In the genomic region with DNA sequence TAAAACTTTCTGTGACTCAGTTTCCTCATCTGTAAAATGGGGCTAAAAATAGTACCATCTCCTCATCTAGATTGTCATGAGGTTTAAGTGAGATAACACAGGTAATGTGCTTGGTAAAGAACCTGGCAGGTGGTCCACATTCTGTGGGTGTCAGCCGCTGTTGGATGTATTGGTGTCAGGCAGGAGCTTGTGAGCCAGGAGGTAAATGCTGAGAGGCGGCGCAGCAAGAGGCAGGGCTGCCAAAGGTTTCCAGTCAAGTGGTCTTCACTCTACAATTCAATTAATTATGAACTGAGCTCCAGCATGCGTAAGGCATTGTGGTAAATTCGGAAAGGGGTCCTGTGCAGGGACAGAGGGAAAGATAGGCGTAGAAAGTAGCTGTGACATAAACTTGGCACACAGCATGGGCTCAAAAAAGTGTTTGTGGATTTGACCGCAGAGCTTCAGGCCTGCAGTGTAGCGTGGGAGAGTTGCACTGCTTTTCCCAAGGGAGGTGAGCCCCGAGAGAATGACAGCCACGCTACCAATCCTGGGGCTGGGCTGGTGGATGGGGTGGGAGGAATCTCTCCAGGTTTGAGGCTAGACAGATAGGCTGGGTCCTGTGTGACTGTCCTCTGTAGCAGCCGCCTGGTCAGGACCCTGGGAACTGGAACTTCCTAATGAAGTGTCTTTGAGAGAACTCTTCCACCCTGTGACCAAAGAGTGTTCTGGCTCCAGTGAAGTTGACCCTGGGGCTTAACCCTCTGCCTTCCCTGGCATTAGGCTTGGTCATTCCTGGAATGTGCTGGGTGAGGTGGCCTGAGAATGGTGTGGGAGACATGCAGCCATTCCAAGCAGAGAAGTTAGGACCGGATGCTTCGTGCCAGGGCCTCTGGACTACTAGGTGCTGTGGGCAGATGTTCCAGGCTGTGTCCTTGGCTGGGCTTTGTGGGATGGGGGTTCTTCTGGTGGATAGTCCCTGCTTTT, we compare ENCODE assay signal across 17 cellular contexts.
A peak's percentile ranks its signal among the peaks of the same experiment; 100 is the strongest.
DNase-seq lines count a peak whose midpoint lies in the region; ATAC-seq and TF ChIP-seq lines count a peak whose summit lies in the region.
"Had no signal": no experiment of that assay in that cellular context is flagged by ENCODE, and none has a peak within 500 bp of the region (broad histone marks: within the 10 kb centered on the region; RNA-seq: fewer than 3 reads in every experiment).

No MANE protein-coding gene starts in this region.

- no peaks in the 10 kb centered on the region for H3K36me3 ChIP-seq in thoracic aorta
- no peaks in the 10 kb centered on the region; the same call in 1 of the 2 replicates for H3K36me3 ChIP-seq in SJCRH30
- H3K36me3 ChIP-seq: adrenal gland, neutrophil had no signal

- ATAC-seq in thoracic aorta (ENCODE audit: insufficient number of reproducible peaks, low FRiP score, low read depth), result no peak
- ATAC-seq in HG03439 (IDR thresholded peaks at IDR 0.05; ENCODE audit: unreplicated experiment), result no peak
- ATAC-seq: left lobe of liver had no signal

- TF ChIP-seq CTCF in thoracic aorta (IDR thresholded peaks at IDR 0.05), result no peak

- H3K27me3 ChIP-seq in layer of hippocampus (ENCODE audit: control insufficient read depth, insufficient read depth, low read length), result peaks cover 2% of the 10 kb centered on the region
- no peaks in the 10 kb centered on the region for H3K27me3 ChIP-seq in thoracic aorta (replicated peaks; ENCODE audit: insufficient read depth)
- H3K27me3 ChIP-seq in SJCRH30, result no peaks in the 10 kb centered on the region
- H3K27me3 ChIP-seq: adrenal gland had no signal

- peak overlapping the region; percentile 62 for H3K27ac ChIP-seq in layer of hippocampus (ENCODE audit: low read depth, low read length)
- H3K27ac ChIP-seq in thoracic aorta, result peak overlapping the region in 1 of 2 donors; percentile 34
- H3K27ac ChIP-seq in SJCRH30, result no peak overlapping the region
- H3K27ac ChIP-seq: adrenal gland, neutrophil had no signal

- DNase-seq in NCI-H2107 treated with DMSO at 0.1 percent for 48 hours (lab: John Stamatoyannopoulos, UW; ENCODE audit: unreplicated experiment) (peak; percentile 5), NCI-H2107 (lab: John Stamatoyannopoulos, UW) (no peak), cerebellar cortex (ENCODE audit: low spot score) (peak; percentile 16), thoracic aorta (ENCODE audit: low spot score) (no peak), COLO668 (lab: John Stamatoyannopoulos, UW; ENCODE audit: unreplicated experiment) (no peak), SJCRH30 (no peak)
- DNase-seq: 8988T; activated CD4-positive, alpha-beta T cell treated with anti-CD3 and anti-CD28 coated beads for 4 hours; activated T-cell treated with anti-CD3 and anti-CD28 coated beads, Interleukin-2, amount 50 U/mL, for 48 hours; adrenal gland; CD8-positive, alpha-beta memory T cell; NCI-H1105; stimulated activated CD4-positive, alpha-beta T cell treated with anti-CD3 and anti-CD28 coated beads, Interleukin-15, amount 100 ng/mL, for 24 hours had no signal

- peaks cover 29 to 44% of the 10 kb centered on the region in 2 donors for H3K4me1 ChIP-seq in thoracic aorta (ENCODE audit: control insufficient read depth in 1 of 2, low read depth in 2 of 2)
- H3K4me1 ChIP-seq in SJCRH30, result no peaks in the 10 kb centered on the region
- H3K4me1 ChIP-seq: adrenal gland had no signal

- H3K4me3 ChIP-seq in thoracic aorta (peak overlapping the region; percentile 17), SJCRH30 (no peak overlapping the region)
- H3K4me3 ChIP-seq: adrenal gland had no signal

- no peaks in the 10 kb centered on the region for H3K9me3 ChIP-seq in thoracic aorta
- H3K9me3 ChIP-seq in SJCRH30 (replicated peaks), result no peaks in the 10 kb centered on the region
- H3K9me3 ChIP-seq: adrenal gland, neutrophil had no signal

Comparison
In these comparisons a context has a peak if more than half of its experiments do, and no peak if none do; other contexts are left out.
1. DNase-seq: peak in NCI-H2107 treated with DMSO at 0.1 percent for 48 hours (single experiment) and cerebellar cortex (single experiment); none in NCI-H2107 (single experiment), thoracic aorta (single experiment), COLO668 (single experiment) and SJCRH30 (0 of 2).